Comparison of ENCODE assay signal across 12 cellular contexts in genomic region chr5:173165193-173165988, GRCh38. TPM values are rescaled to one million over a fixed set of nuclear protein-coding genes. Genes with fewer than 3 reads are reported as not detected.
DNase-seq lines count a peak whose midpoint lies in the region; ATAC-seq and TF ChIP-seq lines count a peak whose summit lies in the region.
"Had no signal": no experiment of that assay in that cellular context is flagged by ENCODE, and none has a peak within 500 bp of the region (broad histone marks: within the 10 kb centered on the region; RNA-seq: fewer than 3 reads in every experiment).

No MANE protein-coding gene starts in this region.

- H3K79me2 ChIP-seq in PC-9 (ENCODE audit: low read depth), result no peaks in the 10 kb centered on the region

- CTCF ChIA-PET in PC-9 (lab: Charles Lee), result no interaction called here

- H3K4me3 ChIP-seq in mucosa of descending colon (no peak overlapping the region), PC-9 (no peak overlapping the region), ascending aorta (no peak overlapping the region)

- DNase-seq in Right ventricle myocardium inferior (ENCODE audit: missing footprints) (no peak), cardiac septum (ENCODE audit: low spot score) (no peak), left ventricle myocardium superior (peak; percentile 55), mucosa of descending colon (no peak), PC-9 (no peak), NCI-H128 (lab: John Stamatoyannopoulos, UW; ENCODE audit: unreplicated experiment) (no peak), ascending aorta (ENCODE audit: low spot score in 2 of 2) (no peak)
- no peak for DNase-seq in activated CD4-positive, alpha-beta T cell treated with anti-CD3 and anti-CD28 coated beads for 1 hour
- DNase-seq: COR-L47, NCI-H1436, NCI-H2029 treated with DMSO at 0.1 percent for 48 hours had no signal

- TF ChIP-seq CTCF in mucosa of descending colon (IDR thresholded peaks at IDR 0.05), result no peak
- no peak for TF ChIP-seq CTCF in PC-9 (conservative IDR thresholded peaks at IDR 0.05)
- no peak for TF ChIP-seq CTCF in ascending aorta (IDR thresholded peaks at IDR 0.05)

- POLR2A ChIA-PET in PC-9 (lab: Charles Lee; ENCODE audit: unreplicated experiment), result no interaction called here

- BruUV-seq in PC-9 (replicated peaks; lab: Mats Ljungman, UMichigan), result no TSS peak

- no peaks in the 10 kb centered on the region for H3F3A ChIP-seq in PC-9 (ENCODE audit: insufficient read depth, low read depth)

- H4K20me1 ChIP-seq in PC-9 (ENCODE audit: insufficient read depth), result no peaks in the 10 kb centered on the region

- no peaks in the 10 kb centered on the region for H3K27me3 ChIP-seq in PC-9 (ENCODE audit: insufficient read depth, low read depth)
- H3K27me3 ChIP-seq in ascending aorta, result no peaks in the 10 kb centered on the region

- H3K27ac ChIP-seq in PC-9 (no peak overlapping the region), ascending aorta (no peak overlapping the region)
- H3K27ac ChIP-seq: C4-2B had no signal

- H3K9me2 ChIP-seq in PC-9 (ENCODE audit: insufficient read depth), result no peaks in the 10 kb centered on the region

- H3K36me3 ChIP-seq in mucosa of descending colon (ENCODE audit: low read depth), result no peaks in the 10 kb centered on the region
- H3K36me3 ChIP-seq in PC-9 (ENCODE audit: low read depth), result no peaks in the 10 kb centered on the region
- H3K36me3 ChIP-seq in ascending aorta, result peaks cover 17 to 49% of the 10 kb centered on the region in 2 donors

- no peak overlapping the region for H2AFZ ChIP-seq in PC-9

- no peak overlapping the region for H3K4me2 ChIP-seq in PC-9

- ATAC-seq in Right ventricle myocardium inferior, result peak; percentile 75
- ATAC-seq in left ventricle myocardium superior, result peak; percentile 82
- ATAC-seq in mucosa of descending colon, result peak; percentile 38

- no peaks in the 10 kb centered on the region for H3K9me3 ChIP-seq in mucosa of descending colon
- no peaks in the 10 kb centered on the region for H3K9me3 ChIP-seq in PC-9 (ENCODE audit: insufficient read depth, low read depth)
- no peaks in the 10 kb centered on the region for H3K9me3 ChIP-seq in ascending aorta

- H3K4me1 ChIP-seq in mucosa of descending colon (ENCODE audit: low read depth) (no peaks in the 10 kb centered on the region), PC-9 (replicated peaks; ENCODE audit: insufficient read depth) (no peaks in the 10 kb centered on the region), ascending aorta (no peaks in the 10 kb centered on the region)

- intact Hi-C loops in Right ventricle myocardium inferior (cut with DNase I) (loop anchor here (1.0 to 2.0 kb wide), 2 partner anchors 65 to 118 kb away; no protein-coding TSS in a partner anchor), cardiac septum (cut with DNase I) (loop anchor here (1.0 to 5.0 kb wide), 2 partner anchors 62 to 117 kb away; no protein-coding TSS in a partner anchor), left ventricle myocardium superior (cut with micrococcal nuclease) (loop anchor here (10.0 kb wide), 1 partner anchor 119 kb away; no protein-coding TSS in a partner anchor), mucosa of descending colon (cut with DNase I, micrococcal nuclease) (no loop called here), PC-9 (cut with micrococcal nuclease; ENCODE audit: unreplicated experiment) (loop anchor here (10.0 kb wide), 2 partner anchors 409 to 1149 kb away; no protein-coding TSS in a partner anchor), ascending aorta (cut with DNase I) (no loop called here)

RNA-seq across cellular contexts. Expression of gene BNIP1, which starts 21.1 kb away (rescaled TPM):
- 10.0 TPM for total RNA-seq in Right ventricle myocardium inferior
- total RNA-seq in cardiac septum, result 11.1 TPM
- 8.1 TPM for total RNA-seq in left ventricle myocardium superior
- 10 to 100 TPM; 10.9 to 12.4 (median 11.4) TPM for total RNA-seq in mucosa of descending colon
- total RNA-seq in PC-9 (2021), result 13.3 and 13.5 TPM in 2 replicates
- 11.3 TPM for total RNA-seq in ascending aorta

Comparison
In these comparisons a context has a peak if more than half of its experiments do, and no peak if none do; other contexts are left out.
1. intact Hi-C loops: an anchor here in Right ventricle myocardium inferior (1.0 to 2.0 kb wide), cardiac septum (1.0 to 5.0 kb wide), left ventricle myocardium superior (10.0 kb wide) and PC-9 (10.0 kb wide); none called in mucosa of descending colon and ascending aorta.